1 cellular context compared by ENCODE assay signal in genomic region chr17:81393684-81394376, GRCh38.
TF ChIP-seq lines count a peak whose summit lies in the region.

No MANE protein-coding gene starts in this region.

TF ChIP-seq in K562, 482 proteins besides CTCF, POLR2A, EP300 and RAD21 (continued from another document and continues in another):
- TF ChIP-seq, protein P1, sequence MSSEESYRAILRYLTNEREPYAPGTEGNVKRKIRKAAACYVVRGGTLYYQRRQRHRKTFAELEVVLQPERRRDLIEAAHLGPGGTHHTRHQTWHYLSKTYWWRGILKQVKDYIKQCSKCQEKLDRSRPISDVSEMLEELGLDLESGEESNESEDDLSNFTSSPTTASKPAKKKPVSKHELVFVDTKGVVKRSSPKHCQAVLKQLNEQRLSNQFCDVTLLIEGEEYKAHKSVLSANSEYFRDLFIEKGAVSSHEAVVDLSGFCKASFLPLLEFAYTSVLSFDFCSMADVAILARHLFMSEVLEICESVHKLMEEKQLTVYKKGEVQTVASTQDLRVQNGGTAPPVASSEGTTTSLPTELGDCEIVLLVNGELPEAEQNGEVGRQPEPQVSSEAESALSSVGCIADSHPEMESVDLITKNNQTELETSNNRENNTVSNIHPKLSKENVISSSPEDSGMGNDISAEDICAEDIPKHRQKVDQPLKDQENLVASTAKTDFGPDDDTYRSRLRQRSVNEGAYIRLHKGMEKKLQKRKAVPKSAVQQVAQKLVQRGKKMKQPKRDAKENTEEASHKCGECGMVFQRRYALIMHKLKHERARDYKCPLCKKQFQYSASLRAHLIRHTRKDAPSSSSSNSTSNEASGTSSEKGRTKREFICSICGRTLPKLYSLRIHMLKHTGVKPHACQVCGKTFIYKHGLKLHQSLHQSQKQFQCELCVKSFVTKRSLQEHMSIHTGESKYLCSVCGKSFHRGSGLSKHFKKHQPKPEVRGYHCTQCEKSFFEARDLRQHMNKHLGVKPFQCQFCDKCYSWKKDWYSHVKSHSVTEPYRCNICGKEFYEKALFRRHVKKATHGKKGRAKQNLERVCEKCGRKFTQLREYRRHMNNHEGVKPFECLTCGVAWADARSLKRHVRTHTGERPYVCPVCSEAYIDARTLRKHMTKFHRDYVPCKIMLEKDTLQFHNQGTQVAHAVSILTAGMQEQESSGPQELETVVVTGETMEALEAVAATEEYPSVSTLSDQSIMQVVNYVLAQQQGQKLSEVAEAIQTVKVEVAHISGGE (CRISPR knock-in tag; IDR thresholded peaks at IDR 0.05) = no peak
- TF ChIP-seq SRF (CRISPR knock-in tag; IDR thresholded peaks at IDR 0.05) = peak in 1 of 2 experiments; percentile 62; a peak in 2 of 4 replicates
- peak; percentile 92 for TF ChIP-seq ZSCAN29 (IDR thresholded peaks at IDR 0.05)
- TF ChIP-seq ZNF24 (IDR thresholded peaks at IDR 0.05) = peak; percentile 30; the same call in 1 of the 2 replicates
- TF ChIP-seq RBM25 (IDR thresholded peaks at IDR 0.05; ENCODE audit: low read depth, low read length, severe bottlenecking) = peak; percentile 99
- peak; percentile 99 to 100 for TF ChIP-seq FOXA3 (CRISPR knock-in tag; conservative IDR thresholded peaks at IDR 0.05 in 1 of 2, IDR thresholded peaks at IDR 0.05 in 1 of 2)
- TF ChIP-seq, protein P2, sequence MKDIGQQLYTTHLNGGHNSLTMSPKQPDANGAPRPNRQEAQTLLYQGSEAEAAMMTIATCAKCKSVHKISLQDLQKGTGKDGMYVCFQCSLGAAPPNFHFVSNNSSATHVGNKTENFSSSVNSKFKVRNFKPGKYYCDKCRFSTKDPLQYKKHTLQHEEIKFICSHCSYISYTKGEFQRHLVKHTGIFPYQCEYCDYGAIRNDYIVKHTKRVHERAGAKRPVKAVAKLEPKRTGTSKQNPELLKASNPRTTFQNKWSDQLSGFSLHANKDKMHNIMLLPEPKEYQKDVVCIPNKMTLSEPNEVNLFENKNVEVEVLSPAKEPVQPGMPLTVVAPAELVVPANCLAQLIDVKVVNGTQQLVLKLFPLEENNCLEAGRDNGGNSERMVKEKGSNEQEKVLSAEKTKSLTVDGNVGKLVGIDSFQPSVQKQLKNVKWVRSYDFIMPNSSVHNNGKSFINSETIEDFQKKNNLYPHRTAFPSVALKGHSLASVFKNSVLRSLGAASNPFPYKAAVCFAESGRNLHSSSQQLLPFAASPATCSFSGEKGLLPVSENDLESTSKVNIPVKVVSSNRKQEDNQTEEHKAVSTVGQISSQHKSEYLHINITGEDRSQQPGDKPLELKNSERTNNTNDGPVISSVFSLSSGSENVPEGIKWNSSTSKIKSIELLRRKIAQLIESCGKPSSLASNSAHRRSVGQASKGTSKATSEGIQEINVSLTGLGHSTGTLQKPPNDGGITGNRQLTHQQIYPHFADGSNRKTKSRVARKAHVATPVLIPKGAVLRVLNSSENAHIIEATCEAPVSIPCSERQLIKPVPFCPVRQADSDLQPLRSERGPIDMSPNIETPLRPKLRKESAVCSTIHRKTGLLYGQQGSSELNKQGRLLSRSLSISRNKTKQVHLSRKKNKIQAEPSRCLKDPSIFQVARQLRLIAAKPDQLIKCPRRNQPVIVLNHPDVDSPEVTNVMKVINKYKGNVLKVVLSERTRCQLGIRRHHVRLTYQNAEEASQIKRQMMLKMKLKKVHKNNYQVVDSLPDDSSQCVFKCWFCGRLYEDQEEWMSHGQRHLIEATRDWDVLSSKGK (CRISPR knock-in tag; IDR thresholded peaks at IDR 0.05) = no peak
- TF ChIP-seq TAF1 (IDR thresholded peaks at IDR 0.05; ENCODE audit: control insufficient read depth, extremely low read depth, insufficient read depth, low read length, severe bottlenecking) = peak; percentile 83
- peak; percentile 33 for TF ChIP-seq PRDM10 (IDR thresholded peaks at IDR 0.05; ENCODE audit: partially characterized antibody)
- TF ChIP-seq L3MBTL2 (IDR thresholded peaks at IDR 0.05) = no peak; the same call in 1 of the 2 replicates
- TF ChIP-seq TRIM24 (IDR thresholded peaks at IDR 0.05) = peak; percentile 48 to 62; a peak in 3 of 4 replicates
- peak; percentile 79 for TF ChIP-seq EP400 (IDR thresholded peaks at IDR 0.05)
- TF ChIP-seq, protein P3, sequence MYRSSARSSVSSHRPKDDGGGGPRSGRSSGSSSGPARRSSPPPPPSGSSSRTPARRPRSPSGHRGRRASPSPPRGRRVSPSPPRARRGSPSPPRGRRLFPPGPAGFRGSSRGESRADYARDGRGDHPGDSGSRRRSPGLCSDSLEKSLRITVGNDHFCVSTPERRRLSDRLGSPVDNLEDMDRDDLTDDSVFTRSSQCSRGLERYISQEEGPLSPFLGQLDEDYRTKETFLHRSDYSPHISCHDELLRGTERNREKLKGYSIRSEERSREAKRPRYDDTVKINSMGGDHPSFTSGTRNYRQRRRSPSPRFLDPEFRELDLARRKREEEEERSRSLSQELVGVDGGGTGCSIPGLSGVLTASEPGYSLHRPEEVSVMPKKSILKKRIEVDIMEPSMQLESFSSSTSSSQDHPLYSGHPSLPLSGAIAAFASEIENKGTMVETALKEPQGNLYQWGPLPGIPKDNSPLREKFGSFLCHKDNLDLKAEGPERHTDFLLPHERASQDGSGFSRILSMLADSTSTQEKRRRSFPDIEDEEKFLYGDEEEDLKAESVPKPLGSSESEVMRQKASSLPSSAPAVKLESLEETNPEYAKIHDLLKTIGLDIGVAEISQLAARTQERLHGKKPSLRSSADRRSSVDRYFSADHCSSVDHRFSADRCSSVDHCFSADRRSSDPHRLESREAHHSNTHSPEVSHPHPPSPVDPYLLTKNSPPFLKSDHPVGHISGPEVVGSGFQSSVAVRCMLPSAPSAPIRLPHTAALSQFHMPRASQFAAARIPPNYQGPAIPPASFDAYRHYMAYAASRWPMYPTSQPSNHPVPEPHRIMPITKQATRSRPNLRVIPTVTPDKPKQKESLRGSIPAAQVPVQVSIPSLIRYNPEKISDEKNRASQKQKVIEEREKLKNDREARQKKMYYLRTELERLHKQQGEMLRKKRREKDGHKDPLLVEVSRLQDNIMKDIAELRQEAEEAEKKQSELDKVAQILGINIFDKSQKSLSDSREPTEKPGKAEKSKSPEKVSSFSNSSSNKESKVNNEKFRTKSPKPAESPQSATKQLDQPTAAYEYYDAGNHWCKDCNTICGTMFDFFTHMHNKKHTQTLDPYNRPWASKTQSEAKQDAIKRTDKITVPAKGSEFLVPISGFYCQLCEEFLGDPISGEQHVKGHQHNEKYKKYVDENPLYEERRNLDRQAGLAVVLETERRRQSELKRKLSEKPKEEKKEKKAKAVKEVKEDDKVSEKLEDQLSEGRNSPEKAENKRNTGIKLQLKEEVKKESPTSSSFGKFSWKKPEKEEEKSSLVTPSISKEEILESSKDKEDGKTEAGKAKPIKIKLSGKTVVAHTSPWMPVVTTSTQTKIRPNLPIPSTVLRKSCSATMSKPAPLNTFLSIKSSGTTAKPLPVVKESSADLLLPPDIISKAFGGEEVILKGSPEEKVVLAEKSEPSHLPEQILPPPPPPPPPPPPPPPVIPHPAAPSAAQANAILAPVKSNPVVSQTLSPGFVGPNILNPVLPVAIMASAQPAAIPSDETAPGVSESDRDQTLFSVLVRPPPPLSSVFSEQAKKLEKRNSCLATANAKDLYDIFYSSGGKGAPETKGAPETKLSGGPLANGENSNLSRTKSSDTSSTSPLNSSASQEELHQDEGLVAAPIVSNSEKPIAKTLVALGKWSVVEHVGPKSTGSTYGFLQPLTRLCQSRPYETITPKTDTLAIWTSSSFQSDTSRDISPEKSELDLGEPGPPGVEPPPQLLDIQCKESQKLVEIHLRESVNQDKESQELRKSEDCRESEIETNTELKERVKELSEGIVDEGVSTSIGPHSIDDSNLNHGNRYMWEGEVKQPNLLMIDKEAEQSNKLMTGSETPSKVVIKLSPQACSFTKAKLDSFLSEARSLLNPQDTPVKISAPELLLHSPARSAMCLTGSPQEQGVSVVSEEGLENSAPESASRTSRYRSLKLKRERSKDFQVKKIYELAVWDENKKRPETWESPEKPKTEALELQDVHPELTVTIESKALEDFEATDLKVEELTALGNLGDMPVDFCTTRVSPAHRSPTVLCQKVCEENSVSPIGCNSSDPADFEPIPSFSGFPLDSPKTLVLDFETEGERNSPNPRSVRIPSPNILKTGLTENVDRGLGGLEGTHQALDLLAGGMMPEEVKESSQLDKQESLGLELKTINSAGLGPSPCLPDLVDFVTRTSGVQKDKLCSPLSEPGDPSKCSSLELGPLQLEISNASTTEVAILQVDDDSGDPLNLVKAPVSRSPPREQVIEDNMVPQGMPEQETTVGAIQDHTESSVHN (IDR thresholded peaks at IDR 0.05; ENCODE audit: borderline replicate concordance in 1 of 2, low read depth in 1 of 2) = no peak
- TF ChIP-seq NCOA2 (IDR thresholded peaks at IDR 0.05; ENCODE audit: partially characterized antibody in 2 of 2) = no peak
- TF ChIP-seq, protein P4, sequence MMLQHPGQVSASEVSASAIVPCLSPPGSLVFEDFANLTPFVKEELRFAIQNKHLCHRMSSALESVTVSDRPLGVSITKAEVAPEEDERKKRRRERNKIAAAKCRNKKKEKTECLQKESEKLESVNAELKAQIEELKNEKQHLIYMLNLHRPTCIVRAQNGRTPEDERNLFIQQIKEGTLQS (IDR thresholded peaks at IDR 0.05) = no peak; the same call in 1 of the 2 replicates
- TF ChIP-seq, protein P4 (CRISPR knock-in tag; conservative IDR thresholded peaks at IDR 0.05) = 0 out of 2 replicates have a peak, but pooled peaks have one; percentile 81
- no peak for TF ChIP-seq ZZZ3 (IDR thresholded peaks at IDR 0.05)
- TF ChIP-seq ZFP36 (IDR thresholded peaks at IDR 0.05; ENCODE audit: low read depth, low read length, partially characterized antibody) = peak; percentile 36
- TF ChIP-seq, protein P5, sequence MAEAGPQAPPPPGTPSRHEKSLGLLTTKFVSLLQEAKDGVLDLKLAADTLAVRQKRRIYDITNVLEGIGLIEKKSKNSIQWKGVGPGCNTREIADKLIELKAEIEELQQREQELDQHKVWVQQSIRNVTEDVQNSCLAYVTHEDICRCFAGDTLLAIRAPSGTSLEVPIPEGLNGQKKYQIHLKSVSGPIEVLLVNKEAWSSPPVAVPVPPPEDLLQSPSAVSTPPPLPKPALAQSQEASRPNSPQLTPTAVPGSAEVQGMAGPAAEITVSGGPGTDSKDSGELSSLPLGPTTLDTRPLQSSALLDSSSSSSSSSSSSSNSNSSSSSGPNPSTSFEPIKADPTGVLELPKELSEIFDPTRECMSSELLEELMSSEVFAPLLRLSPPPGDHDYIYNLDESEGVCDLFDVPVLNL (CRISPR knock-in tag; IDR thresholded peaks at IDR 0.05; ENCODE audit: low read depth) = no peak
- TF ChIP-seq HNRNPLL (IDR thresholded peaks at IDR 0.05; ENCODE audit: low read depth, low read length, poor library complexity, severe bottlenecking) = no peak
- TF ChIP-seq, protein P6, sequence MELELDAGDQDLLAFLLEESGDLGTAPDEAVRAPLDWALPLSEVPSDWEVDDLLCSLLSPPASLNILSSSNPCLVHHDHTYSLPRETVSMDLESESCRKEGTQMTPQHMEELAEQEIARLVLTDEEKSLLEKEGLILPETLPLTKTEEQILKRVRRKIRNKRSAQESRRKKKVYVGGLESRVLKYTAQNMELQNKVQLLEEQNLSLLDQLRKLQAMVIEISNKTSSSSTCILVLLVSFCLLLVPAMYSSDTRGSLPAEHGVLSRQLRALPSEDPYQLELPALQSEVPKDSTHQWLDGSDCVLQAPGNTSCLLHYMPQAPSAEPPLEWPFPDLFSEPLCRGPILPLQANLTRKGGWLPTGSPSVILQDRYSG (tag; conservative IDR thresholded peaks at IDR 0.05; ENCODE audit: low read depth) = no peak
- peak in 1 of 2 experiments; percentile 12; a peak in 1 of 3 replicates for TF ChIP-seq CBX3 (IDR thresholded peaks at IDR 0.05; ENCODE audit: borderline replicate concordance in 1 of 2, low read length in 2 of 2)
- no peak for TF ChIP-seq ZNF408 (CRISPR knock-in tag; IDR thresholded peaks at IDR 0.05; ENCODE audit: low read depth)
- TF ChIP-seq USF2 (CRISPR knock-in tag; IDR thresholded peaks at IDR 0.05) = no peak
- no peak for TF ChIP-seq TAF15 (IDR thresholded peaks at IDR 0.05; ENCODE audit: low read depth, low read length)
